ENCODE assay signal across 8 cellular contexts in genomic region chr5:171386861-171387254, GRCh38. TPM values are rescaled to one million over a fixed set of nuclear protein-coding genes. Genes with fewer than 3 reads are reported as not detected.
DNase-seq lines count a peak whose midpoint lies in the region; ATAC-seq and TF ChIP-seq lines count a peak whose summit lies in the region.

No MANE protein-coding gene starts in this region.

- peaks cover 0 to 20% (median 10%) of the 10 kb centered on the region in 9 donors for H3K36me3 ChIP-seq in heart left ventricle
- H3K36me3 ChIP-seq in WERI-Rb-1, result peaks cover 35% of the 10 kb centered on the region
- peaks cover 2 to 5% (median 3%) of the 10 kb centered on the region in 3 donors for H3K36me3 ChIP-seq in skeletal muscle tissue (ENCODE audit: control insufficient read depth in 3 of 3, insufficient read depth in 3 of 3, low read length in 3 of 3)

- peak overlapping the region; percentile 82 to 95 (median 91) for H3K27ac ChIP-seq in heart left ventricle
- H3K27ac ChIP-seq in WERI-Rb-1, result peak overlapping the region; percentile 98
- peak overlapping the region; percentile 90 for H3K27ac ChIP-seq in foreskin keratinocyte
- H3K27ac ChIP-seq in skeletal muscle tissue (ENCODE audit: low read depth, low read length), result peak overlapping the region; percentile 85

- TF ChIP-seq CTCF in heart left ventricle (IDR thresholded peaks at IDR 0.05) (no peak), WERI-Rb-1 (IDR thresholded peaks at IDR 0.05; ENCODE audit: low read depth, low read length) (no peak), foreskin keratinocyte (conservative IDR thresholded peaks at IDR 0.05) (no peak)

- DNase-seq in heart left ventricle (no peak), left cardiac atrium (no peak), WERI-Rb-1 (no peak), foreskin keratinocyte (no peak), mesenteric fat pad (ENCODE audit: low spot score) (no peak), NCI-H1417 (lab: John Stamatoyannopoulos, UW) (no peak), DMS114 treated with DMSO at 0.1 percent for 48 hours (lab: John Stamatoyannopoulos, UW; ENCODE audit: unreplicated experiment) (no peak)

- intact Hi-C loops in heart left ventricle (cut with DNase I) (no loop called here), left cardiac atrium (cut with DNase I) (no loop called here)

- 15 to 23% (median 17%) methylated on average over 16 of the region's 16 CpGs for WGBS in heart left ventricle, 4 donors

- ATAC-seq in heart left ventricle, result no peak
- ATAC-seq in left cardiac atrium, result no peak
- ATAC-seq in foreskin keratinocyte, result no peak

- no peak for TF ChIP-seq POLR2A in heart left ventricle (IDR thresholded peaks at IDR 0.05)

- H3K4me3 ChIP-seq in heart left ventricle (peak overlapping the region; percentile 67 to 99 (median 84)), WERI-Rb-1 (ENCODE audit: low read depth, low read length) (peak overlapping the region; percentile 87), skeletal muscle tissue (ENCODE audit: low read length in 3 of 3) (peak overlapping the region; percentile 86 to 98 (median 88))

- H3K27me3 ChIP-seq in heart left ventricle (no peaks in the 10 kb centered on the region), WERI-Rb-1 (ENCODE audit: insufficient read depth, low read depth, severe bottlenecking) (no peaks in the 10 kb centered on the region), foreskin keratinocyte (no peaks in the 10 kb centered on the region), skeletal muscle tissue (ENCODE audit: control insufficient read depth in 3 of 3, insufficient read depth in 3 of 3, low read length in 3 of 3) (no peaks in the 10 kb centered on the region)

- H3K9ac ChIP-seq in skeletal muscle tissue (ENCODE audit: low read depth in 1 of 3, low read length in 3 of 3), result peak overlapping the region; percentile 87 to 97 (median 90)

- H3K9me3 ChIP-seq in heart left ventricle, result no peaks in the 10 kb centered on the region
- no peaks in the 10 kb centered on the region for H3K9me3 ChIP-seq in WERI-Rb-1 (ENCODE audit: severe bottlenecking)
- no peaks in the 10 kb centered on the region for H3K9me3 ChIP-seq in skeletal muscle tissue (ENCODE audit: control insufficient read depth in 3 of 3, low read length in 3 of 3)

- peaks cover 4 to 42% (median 25%) of the 10 kb centered on the region in 12 donors for H3K4me1 ChIP-seq in heart left ventricle
- H3K4me1 ChIP-seq in foreskin keratinocyte, result peaks cover 11% of the 10 kb centered on the region
- peaks cover 13 to 23% (median 14%) of the 10 kb centered on the region in 3 donors for H3K4me1 ChIP-seq in skeletal muscle tissue (ENCODE audit: control insufficient read depth in 3 of 3, insufficient read depth in 3 of 3, low read length in 3 of 3)

RNA-seq across cellular contexts. Expression of gene NPM1, which starts 0.8 kb away (rescaled TPM):
- total RNA-seq in heart left ventricle, result 100 to 1,000 TPM; 240 to 569 (median 442) TPM
- 1,000 to 10,000 TPM in 1 of 2 donors, 100 to 1,000 TPM in 1; 417 to 1,458 TPM for polyA plus RNA-seq in heart left ventricle
- total RNA-seq in left cardiac atrium, result 100 to 1,000 TPM; 286 to 408 TPM
- total RNA-seq in foreskin keratinocyte, result 2,005 and 2,487 TPM in 2 replicates
- polyA plus RNA-seq in foreskin keratinocyte, result 1,746 and 2,423 TPM in 2 replicates
- total RNA-seq in skeletal muscle tissue, result 713 TPM
- 526 TPM for total RNA-seq in mesenteric fat pad

RNA-seq across cellular contexts. Expression of gene FGF18, which starts 32.6 kb away (rescaled TPM):
- total RNA-seq in heart left ventricle (10 to 100 TPM in 7 of 9 donors, 1 to 10 TPM in 2; 6.8 to 63.0 (median 23.1) TPM), left cardiac atrium (1 to 10 TPM; 2.1 to 2.8 TPM), foreskin keratinocyte (not detected in 2 replicates), skeletal muscle tissue (3.1 TPM), mesenteric fat pad (1.7 TPM)
- polyA plus RNA-seq in heart left ventricle (1 to 10 TPM; 3.4 to 5.5 TPM), foreskin keratinocyte (0.06 TPM in 1 of 2 replicates, not detected in the other)
